8 cellular contexts compared by ENCODE assay signal in the genomic region with DNA sequence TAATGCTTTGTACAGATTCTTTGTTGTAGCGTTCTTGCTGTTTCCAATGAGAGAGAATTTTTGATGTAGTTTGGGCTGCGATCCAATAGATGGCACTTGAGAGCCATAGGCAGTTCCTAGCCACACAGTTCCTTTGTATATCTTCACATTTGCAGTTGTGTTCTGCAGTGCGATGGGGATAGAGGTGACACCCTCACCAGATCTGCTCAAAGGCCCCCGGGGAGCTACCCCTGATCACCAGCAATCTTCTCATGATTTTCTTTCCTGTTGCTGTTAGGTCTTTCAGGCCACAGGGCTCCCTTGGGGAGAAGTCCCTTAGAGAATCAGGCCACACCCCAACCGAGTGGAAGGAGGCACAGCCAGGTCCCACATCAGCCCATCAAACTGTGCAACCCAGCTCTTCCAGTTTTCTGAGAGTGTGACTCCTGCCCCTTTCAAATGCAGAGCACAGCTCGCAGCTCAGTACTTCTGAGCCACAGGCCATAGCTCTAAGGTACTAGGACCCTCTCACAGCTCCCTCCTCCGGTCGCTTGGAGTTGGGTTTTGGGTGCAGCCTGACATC.
DNase-seq lines count a peak whose midpoint lies in the region; ATAC-seq and TF ChIP-seq lines count a peak whose summit lies in the region.

No MANE protein-coding gene starts in this region.

- H3K27ac ChIP-seq in left ventricle myocardium inferior (replicated peaks): no peak overlapping the region

- DNase-seq in left ventricle myocardium inferior: no peak
- DNase-seq in Right ventricle myocardium superior: no peak
- DNase-seq in MV-4-11 (lab: John Stamatoyannopoulos, UW): peak; percentile 36
- peak; percentile 25 for DNase-seq in activated CD8-positive, alpha-beta T cell treated with anti-CD3 and anti-CD28 coated beads, Interleukin-2, amount 10 ng/mL, durations not matched to agents 7 days and 5 days
- peak; percentile 34 for DNase-seq in kidney glomerular epithelial cell (lab: John Stamatoyannopoulos, UW)
- no peak for DNase-seq in epidermal melanocyte (ENCODE audit: insufficient read length, low spot score)

- intact Hi-C loops in left ventricle myocardium inferior (cut with micrococcal nuclease) (no loop called here), Right ventricle myocardium superior (cut with DNase I) (no loop called here)

- H3K4me3 ChIP-seq in left ventricle myocardium inferior: no peak overlapping the region

- CTCF ChIA-PET in activated CD8-positive, alpha-beta T cell treated with anti-CD3 and anti-CD28 coated beads, Interleukin-2, amount 10 ng/mL, durations not matched to agents 7 days and 5 days (lab: Charles Lee): interaction anchor here (0.9 to 2.6 kb wide), 3 partner anchors 9 to 212 kb away, joined by 6 to 7 read pairs (median 7); no protein-coding TSS in a partner anchor

- TF ChIP-seq CTCF in left ventricle myocardium inferior (IDR thresholded peaks at IDR 0.05; ENCODE audit: borderline replicate concordance): peak; percentile 35

- H3K9me3 ChIP-seq in left ventricle myocardium inferior (replicated peaks): peaks cover 12% of the 10 kb centered on the region

- POLR2A ChIA-PET in activated CD8-positive, alpha-beta T cell treated with anti-CD3 and anti-CD28 coated beads, Interleukin-2, amount 10 ng/mL, durations not matched to agents 7 days and 5 days (lab: Charles Lee): no interaction called here

- H3K36me3 Mint-ChIP-seq in activated CD8-positive, alpha-beta T cell treated with anti-CD3 and anti-CD28 coated beads, Interleukin-2, amount 10 ng/mL, durations not matched to agents 7 days and 5 days (ENCODE audit: low read depth): no peaks in the 10 kb centered on the region
- H3K36me3 Mint-ChIP-seq in activated T-helper 17 cell treated with anti-CD3 and anti-CD28 coated beads, Interleukin-2, amount 50 U/mL, for 72 hours (ENCODE audit: low read depth): no peaks in the 10 kb centered on the region

- no peaks in the 10 kb centered on the region for H3K36me3 ChIP-seq in left ventricle myocardium inferior

- ATAC-seq in Right ventricle myocardium superior (ENCODE audit: poor library complexity) (no peak), HG02623 (IDR thresholded peaks at IDR 0.05; ENCODE audit: unreplicated experiment) (peak; percentile 79)
- ATAC-seq in activated CD8-positive, alpha-beta T cell treated with anti-CD3 and anti-CD28 coated beads, Interleukin-2, amount 10 ng/mL, durations not matched to agents 7 days and 5 days: no peak
- ATAC-seq in activated T-helper 17 cell treated with anti-CD3 and anti-CD28 coated beads, Interleukin-2, amount 50 U/mL, for 72 hours (replicated peaks): no peak

- H3K4me1 Mint-ChIP-seq in activated CD8-positive, alpha-beta T cell treated with anti-CD3 and anti-CD28 coated beads, Interleukin-2, amount 10 ng/mL, durations not matched to agents 7 days and 5 days (ENCODE audit: low read depth): peaks cover 4% of the 10 kb centered on the region
- no peaks in the 10 kb centered on the region for H3K4me1 Mint-ChIP-seq in activated T-helper 17 cell treated with anti-CD3 and anti-CD28 coated beads, Interleukin-2, amount 50 U/mL, for 72 hours

- H3K27me3 Mint-ChIP-seq in activated CD8-positive, alpha-beta T cell treated with anti-CD3 and anti-CD28 coated beads, Interleukin-2, amount 10 ng/mL, durations not matched to agents 7 days and 5 days (ENCODE audit: low read depth): no peaks in the 10 kb centered on the region
- no peaks in the 10 kb centered on the region for H3K27me3 Mint-ChIP-seq in activated T-helper 17 cell treated with anti-CD3 and anti-CD28 coated beads, Interleukin-2, amount 50 U/mL, for 72 hours

- H3K27me3 ChIP-seq in left ventricle myocardium inferior (ENCODE audit: low read depth): no peaks in the 10 kb centered on the region

- H3K9me3 Mint-ChIP-seq in activated CD8-positive, alpha-beta T cell treated with anti-CD3 and anti-CD28 coated beads, Interleukin-2, amount 10 ng/mL, durations not matched to agents 7 days and 5 days (ENCODE audit: insufficient read depth): no peaks in the 10 kb centered on the region
- H3K9me3 Mint-ChIP-seq in activated T-helper 17 cell treated with anti-CD3 and anti-CD28 coated beads, Interleukin-2, amount 50 U/mL, for 72 hours: no peaks in the 10 kb centered on the region

- H3K27ac Mint-ChIP-seq in activated CD8-positive, alpha-beta T cell treated with anti-CD3 and anti-CD28 coated beads, Interleukin-2, amount 10 ng/mL, durations not matched to agents 7 days and 5 days: no peak overlapping the region
- H3K27ac Mint-ChIP-seq in activated T-helper 17 cell treated with anti-CD3 and anti-CD28 coated beads, Interleukin-2, amount 50 U/mL, for 72 hours: no peak overlapping the region

- H3K4me3 Mint-ChIP-seq in activated CD8-positive, alpha-beta T cell treated with anti-CD3 and anti-CD28 coated beads, Interleukin-2, amount 10 ng/mL, durations not matched to agents 7 days and 5 days: no peak overlapping the region
- H3K4me3 Mint-ChIP-seq in activated T-helper 17 cell treated with anti-CD3 and anti-CD28 coated beads, Interleukin-2, amount 50 U/mL, for 72 hours: no peak overlapping the region

- H3K4me1 ChIP-seq in left ventricle myocardium inferior: no peaks in the 10 kb centered on the region

Comparison
In these comparisons a context has a peak if more than half of its experiments do, and no peak if none do; other contexts are left out.
1. DNase-seq: peak in MV-4-11 (single experiment), activated CD8-positive, alpha-beta T cell treated with anti-CD3 and anti-CD28 coated beads, Interleukin-2, amount 10 ng/mL, durations not matched to agents 7 days and 5 days (single experiment) and kidney glomerular epithelial cell (single experiment); none in left ventricle myocardium inferior (single experiment), Right ventricle myocardium superior (single experiment) and epidermal melanocyte (single experiment).